1 cellular context compared by ENCODE assay signal in the genomic region with DNA sequence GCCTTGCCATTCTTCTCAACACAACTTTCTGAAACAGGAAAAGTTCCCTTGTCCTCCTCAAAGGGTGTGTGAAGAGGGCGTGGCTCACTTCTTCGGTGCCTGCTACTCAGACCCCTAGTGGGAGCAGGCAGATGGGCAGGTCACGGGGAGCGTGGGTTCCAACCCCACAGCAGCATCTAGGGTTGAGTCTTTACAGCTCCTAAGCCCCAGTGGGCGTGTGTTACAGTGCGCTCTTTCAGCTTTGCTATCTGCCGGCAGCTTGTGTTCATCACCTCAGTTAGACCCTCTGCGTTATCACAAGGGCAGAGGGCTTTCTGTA.
TF ChIP-seq lines count a peak whose summit lies in the region.

No MANE protein-coding gene starts in this region.

TF ChIP-seq in K562, 482 proteins besides CTCF, POLR2A, EP300 and RAD21:
- TF ChIP-seq CBFA2T3 (IDR thresholded peaks at IDR 0.05) (0 out of 2 replicates have a peak, but pooled peaks have one; percentile 19), SMC3 (conservative IDR thresholded peaks at IDR 0.05; ENCODE audit: insufficient read depth, low read depth, low read length) (0 out of 2 replicates have a peak, but pooled peaks have one; percentile 1), KLF13 (tag; IDR thresholded peaks at IDR 0.05; ENCODE audit: borderline replicate concordance, low read depth) (peak; percentile 59; the same call in 1 of the 2 replicates), PPARD (CRISPR knock-in tag; IDR thresholded peaks at IDR 0.05) (no peak)
